21 cellular contexts compared by ENCODE assay signal in the genomic region with DNA sequence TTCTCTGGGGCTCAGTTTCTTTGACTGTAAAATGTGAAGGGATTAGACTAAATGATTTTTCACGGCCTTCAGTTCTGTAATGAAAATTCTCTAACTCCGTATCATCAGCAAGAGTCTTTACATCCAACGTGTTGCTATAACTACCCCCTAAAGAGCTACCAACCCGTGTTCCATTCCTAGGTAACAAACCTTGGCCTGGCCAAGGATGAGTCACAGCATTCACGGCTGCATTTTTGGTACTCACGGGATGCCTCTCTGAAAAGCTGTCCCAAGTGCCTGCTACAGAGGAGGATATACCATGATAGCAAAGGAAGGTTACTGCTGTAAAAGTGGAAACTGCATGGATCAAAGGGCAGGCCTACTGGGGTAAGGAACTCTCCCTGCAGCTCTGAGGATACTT. TPM values are rescaled to one million over a fixed set of nuclear protein-coding genes. Genes with fewer than 3 reads are reported as not detected.
DNase-seq lines count a peak whose midpoint lies in the region; ATAC-seq and TF ChIP-seq lines count a peak whose summit lies in the region.
"Had no signal": no experiment of that assay in that cellular context is flagged by ENCODE, and none has a peak within 500 bp of the region (broad histone marks: within the 10 kb centered on the region; RNA-seq: fewer than 3 reads in every experiment).

No MANE protein-coding gene starts in this region.

- DNase-seq in HCEC 1CT (peak; percentile 26), SK-N-SH (no peak), epithelial cell of esophagus (ENCODE audit: low read depth) (peak; percentile 50), smooth muscle cell (lab: John Stamatoyannopoulos, UW; ENCODE audit: unreplicated experiment) (no peak), NCI-H524 (lab: John Stamatoyannopoulos, UW) (no peak), HEK293T (ENCODE audit: extremely low spot score) (no peak)
- DNase-seq in naive thymus-derived CD8-positive, alpha-beta T cell, result no peak
- DNase-seq in stimulated activated naive CD8-positive, alpha-beta T cell treated with anti-CD3 and anti-CD28 coated beads, Interleukin-15, amount 100 ng/mL, for 72 hours, result no peak
- DNase-seq: activated effector memory CD4-positive, alpha-beta T cell treated with anti-CD3 and anti-CD28 coated beads, Interleukin-2, amount 50 U/mL, for 16 hours; anterior cingulate cortex; H7; heart right ventricle; NCI-H1105 treated with DMSO at 0.1 percent for 48 hours; NK-92 treated with Interleukin-12 subunit alpha and Interleukin-12 subunit beta, amount 100 ng/mL, for 24 hours; pancreas; stimulated activated CD4-positive, alpha-beta T cell treated with anti-CD3 and anti-CD28 coated beads, Interleukin-4, amount 100 ng/mL, for 4 hours; T-helper 17 cell had no signal

- H3K27me3 ChIP-seq in SK-N-SH (ENCODE audit: insufficient read depth), result no peaks in the 10 kb centered on the region
- H3K27me3 ChIP-seq in smooth muscle cell (ENCODE audit: low read depth), result peaks cover 6% of the 10 kb centered on the region
- H3K27me3 ChIP-seq: esophagus muscularis mucosa, heart right ventricle, pancreas, tibial nerve had no signal

- no peak for ATAC-seq in naive thymus-derived CD8-positive, alpha-beta T cell
- ATAC-seq in stimulated activated naive CD8-positive, alpha-beta T cell treated with anti-CD3 and anti-CD28 coated beads, Interleukin-15, amount 100 ng/mL, for 72 hours, result no peak
- ATAC-seq: heart right ventricle, pancreas, Right ventricle myocardium inferior, T-helper 17 cell had no signal

- POLR2A ChIA-PET in SK-N-SH (lab: Yijun Ruan, JAX), result no interaction called here
- POLR2A ChIA-PET in naive thymus-derived CD8-positive, alpha-beta T cell (lab: Charles Lee), result no interaction called here
- POLR2A ChIA-PET in HEK293T (lab: Yijun Ruan, JAX), result no interaction called here

- H3K4me3 ChIP-seq in SK-N-SH (ENCODE audit: low read depth in 2 of 2, low read length in 1 of 2) (no peak overlapping the region), epithelial cell of esophagus (ENCODE audit: low read length) (no peak overlapping the region), smooth muscle cell (no peak overlapping the region)
- H3K4me3 ChIP-seq: esophagus muscularis mucosa, heart right ventricle, pancreas, tibial nerve had no signal

- peak overlapping the region in 1 of 2 experiments; percentile 2; a peak in 1 of 4 replicates for H3K27ac ChIP-seq in SK-N-SH (ENCODE audit: low read depth in 2 of 2, low read length in 1 of 2)
- H3K27ac ChIP-seq in smooth muscle cell (ENCODE audit: low read depth), result peak overlapping the region; percentile 13
- H3K27ac ChIP-seq: esophagus muscularis mucosa, pancreas, tibial nerve had no signal

- no peak for TF ChIP-seq EP300 in SK-N-SH (IDR thresholded peaks at IDR 0.05; ENCODE audit: borderline replicate concordance in 1 of 2, low read depth in 1 of 2, low read length in 1 of 2)

- no peak for TF ChIP-seq RAD21 in SK-N-SH (IDR thresholded peaks at IDR 0.05; ENCODE audit: low read length)

- TF ChIP-seq CTCF in SK-N-SH (IDR thresholded peaks at IDR 0.05) (no peak), epithelial cell of esophagus (IDR thresholded peaks at IDR 0.05; ENCODE audit: insufficient read depth, low read depth, low read length, missing control alignments) (no peak), smooth muscle cell (IDR thresholded peaks at IDR 0.05; ENCODE audit: borderline replicate concordance, insufficient read depth, poor library complexity, severe bottlenecking) (no peak)

- H3K36me3 ChIP-seq in SK-N-SH (replicated peaks in 1 of 2; ENCODE audit: control insufficient read depth in 1 of 2, insufficient read depth in 2 of 2, low read length in 1 of 2), result peaks cover 5 to 28% of the 10 kb centered on the region in 2 experiments
- H3K36me3 ChIP-seq in smooth muscle cell (ENCODE audit: low read depth), result no peaks in the 10 kb centered on the region
- H3K36me3 ChIP-seq: pancreas had no signal

- WGBS in SK-N-SH (ENCODE audit: low lambda C conversion rate), result 64% methylated on average over 6 of the region's 6 CpGs
- 42% methylated on average over 6 of the region's 6 CpGs for WGBS in smooth muscle cell (ENCODE audit: low lambda C conversion rate)

- CTCF ChIA-PET in SK-N-SH (lab: Yijun Ruan, JAX) (interaction anchor here (0.7 to 5.7 kb wide), 8 partner anchors 7 to 486 kb away, joined by 3 to 37 read pairs (median 4); no protein-coding TSS in a partner anchor), HEK293T (lab: Yijun Ruan, JAX) (no interaction called here)

- H3K79me2 ChIP-seq in SK-N-SH (ENCODE audit: insufficient read depth) (peaks cover 17% of the 10 kb centered on the region; the same call in 1 of the 2 replicates), smooth muscle cell (ENCODE audit: low read depth) (no peaks in the 10 kb centered on the region)

- no peaks in the 10 kb centered on the region for H3K9me2 ChIP-seq in SK-N-SH

- H3K4me2 ChIP-seq in SK-N-SH (no peak overlapping the region), smooth muscle cell (no peak overlapping the region)

- H3F3A ChIP-seq in SK-N-SH (replicated peaks; ENCODE audit: insufficient read depth), result peaks cover 36% of the 10 kb centered on the region
- H3F3A ChIP-seq in smooth muscle cell (ENCODE audit: low read depth), result peaks cover 11% of the 10 kb centered on the region

- no peak overlapping the region for H3K27ac Mint-ChIP-seq in naive thymus-derived CD8-positive, alpha-beta T cell
- H3K27ac Mint-ChIP-seq in stimulated activated naive CD8-positive, alpha-beta T cell treated with anti-CD3 and anti-CD28 coated beads, Interleukin-15, amount 100 ng/mL, for 72 hours, result no peak overlapping the region
- H3K27ac Mint-ChIP-seq: dendritic cell treated with granulocyte-macrophage colony-stimulating factor and Interleukin-4, amounts not matched to agents 40 ng/mL and 50 ng/mL, for 4 days; T-helper 17 cell had no signal

- peaks cover 0 to 5% (median 0%) of the 10 kb centered on the region in 5 donors for H3K27me3 Mint-ChIP-seq in naive thymus-derived CD8-positive, alpha-beta T cell
- H3K27me3 Mint-ChIP-seq in stimulated activated naive CD8-positive, alpha-beta T cell treated with anti-CD3 and anti-CD28 coated beads, Interleukin-15, amount 100 ng/mL, for 72 hours, result peaks cover 4% of the 10 kb centered on the region

- H3K9me3 Mint-ChIP-seq in naive thymus-derived CD8-positive, alpha-beta T cell, result peaks cover 0 to 2% (median 0%) of the 10 kb centered on the region in 9 donors
- no peaks in the 10 kb centered on the region for H3K9me3 Mint-ChIP-seq in stimulated activated naive CD8-positive, alpha-beta T cell treated with anti-CD3 and anti-CD28 coated beads, Interleukin-15, amount 100 ng/mL, for 72 hours
- H3K9me3 Mint-ChIP-seq: dendritic cell treated with granulocyte-macrophage colony-stimulating factor and Interleukin-4, amounts not matched to agents 40 ng/mL and 50 ng/mL, for 4 days had no signal

- H2AFZ ChIP-seq in SK-N-SH (ENCODE audit: low read depth) (no peak overlapping the region), smooth muscle cell (ENCODE audit: low read depth) (no peak overlapping the region)

- H3K4me3 Mint-ChIP-seq in naive thymus-derived CD8-positive, alpha-beta T cell, result no peak overlapping the region
- H3K4me3 Mint-ChIP-seq in stimulated activated naive CD8-positive, alpha-beta T cell treated with anti-CD3 and anti-CD28 coated beads, Interleukin-15, amount 100 ng/mL, for 72 hours, result no peak overlapping the region
- H3K4me3 Mint-ChIP-seq: dendritic cell treated with granulocyte-macrophage colony-stimulating factor and Interleukin-4, amounts not matched to agents 40 ng/mL and 50 ng/mL, for 4 days; T-helper 17 cell had no signal

- H3K9ac ChIP-seq in SK-N-SH (no peak overlapping the region), smooth muscle cell (ENCODE audit: low read depth) (no peak overlapping the region)

- H3K36me3 Mint-ChIP-seq in naive thymus-derived CD8-positive, alpha-beta T cell, result peaks cover 6 to 23% (median 14%) of the 10 kb centered on the region in 3 donors

- H3K4me1 Mint-ChIP-seq in naive thymus-derived CD8-positive, alpha-beta T cell, result peaks cover 10 to 30% (median 17%) of the 10 kb centered on the region in 4 donors
- peaks cover 28% of the 10 kb centered on the region for H3K4me1 Mint-ChIP-seq in stimulated activated naive CD8-positive, alpha-beta T cell treated with anti-CD3 and anti-CD28 coated beads, Interleukin-15, amount 100 ng/mL, for 72 hours

- H4K20me1 ChIP-seq in SK-N-SH (ENCODE audit: insufficient read depth) (peaks cover 78% of the 10 kb centered on the region), smooth muscle cell (ENCODE audit: low read depth) (peaks cover 99% of the 10 kb centered on the region)

- H3K9me3 ChIP-seq in SK-N-SH (no peaks in the 10 kb centered on the region), smooth muscle cell (replicated peaks; ENCODE audit: low read depth) (no peaks in the 10 kb centered on the region)
- H3K9me3 ChIP-seq: esophagus muscularis mucosa, heart right ventricle, pancreas, tibial nerve had no signal

- H3K4me1 ChIP-seq in SK-N-SH (ENCODE audit: control insufficient read depth in 1 of 2, insufficient read depth in 2 of 2, low read depth in 1 of 2, low read length in 1 of 2) (peaks cover 32 to 65% of the 10 kb centered on the region in 2 experiments), smooth muscle cell (ENCODE audit: low read depth) (peaks cover 52% of the 10 kb centered on the region)
- H3K4me1 ChIP-seq: pancreas had no signal

TF ChIP-seq in SK-N-SH, 30 proteins besides CTCF, POLR2A, EP300 and RAD21 (continues in another document):
- peak; percentile 38; the same call in 1 of the 2 replicates for TF ChIP-seq FOSL2 (IDR thresholded peaks at IDR 0.05; ENCODE audit: borderline replicate concordance, low read depth)
- no peak for TF ChIP-seq GATA2 (CRISPR knock-in tag; IDR thresholded peaks at IDR 0.05)
- 0 out of 2 replicates have a peak, but pooled peaks have one; percentile 18 for TF ChIP-seq NFIC (IDR thresholded peaks at IDR 0.05; ENCODE audit: borderline replicate concordance)
- TF ChIP-seq JUND (IDR thresholded peaks at IDR 0.05), result peak; percentile 57

TF ChIP-seq in HEK293T, 16 proteins besides CTCF, POLR2A, EP300 and RAD21 (continues in another document):
- no peak for TF ChIP-seq FOXK2 (IDR thresholded peaks at IDR 0.05)
- TF ChIP-seq SP1 (IDR thresholded peaks at IDR 0.05), result no peak
- TF ChIP-seq CTBP1 (IDR thresholded peaks at IDR 0.05; ENCODE audit: borderline replicate concordance), result no peak
- no peak for TF ChIP-seq ZNF384 (IDR thresholded peaks at IDR 0.05)
- no peak for TF ChIP-seq NFRKB (IDR thresholded peaks at IDR 0.05)
- TF ChIP-seq L3MBTL2 (conservative IDR thresholded peaks at IDR 0.05), result no peak
- TF ChIP-seq LEF1 (IDR thresholded peaks at IDR 0.05; ENCODE audit: borderline replicate concordance), result no peak
- TF ChIP-seq ARNT (IDR thresholded peaks at IDR 0.05), result no peak
- no peak for TF ChIP-seq HDGF (IDR thresholded peaks at IDR 0.05; ENCODE audit: borderline replicate concordance)
- TF ChIP-seq FOXA1 (IDR thresholded peaks at IDR 0.05), result no peak

RNA-seq across cellular contexts. Expression of a gene that starts 5.9 kb away (rescaled TPM):
- polyA plus RNA-seq in SK-N-SH (2012; rRNA removed) (0.44 and 0.58 TPM in 2 replicates), smooth muscle cell (0.25 TPM in 1 of 2 replicates, not detected in the other)
- 0.30 and 0.41 TPM in 2 replicates for polyA plus RNA-seq in SK-N-SH (2012; cell fraction: cytosol; rRNA removed)
- polyA plus RNA-seq in SK-N-SH (2012; cell fraction: nucleus; rRNA removed), result 0.46 and 0.74 TPM in 2 replicates
- not detected in 2 replicates for total RNA-seq in smooth muscle cell
- total RNA-seq in naive thymus-derived CD8-positive, alpha-beta T cell, result under 1 TPM in 1 of 2 experiments, not detected in 1; 0.22 TPM
- polyA plus RNA-seq in naive thymus-derived CD8-positive, alpha-beta T cell, result under 1 TPM in 1 of 3 donors, not detected in 2; 0.15 TPM

Comparison
In these comparisons a context has a peak if more than half of its experiments do, and no peak if none do; other contexts are left out.
1. DNase-seq: peak in HCEC 1CT (single experiment) and epithelial cell of esophagus (single experiment); none in SK-N-SH (single experiment), smooth muscle cell (single experiment), NCI-H524 (0 of 2), naive thymus-derived CD8-positive, alpha-beta T cell (0 of 10), HEK293T (single experiment) and stimulated activated naive CD8-positive, alpha-beta T cell treated with anti-CD3 and anti-CD28 coated beads, Interleukin-15, amount 100 ng/mL, for 72 hours (0 of 2).